1 cellular context compared by ENCODE assay signal in the genomic region with DNA sequence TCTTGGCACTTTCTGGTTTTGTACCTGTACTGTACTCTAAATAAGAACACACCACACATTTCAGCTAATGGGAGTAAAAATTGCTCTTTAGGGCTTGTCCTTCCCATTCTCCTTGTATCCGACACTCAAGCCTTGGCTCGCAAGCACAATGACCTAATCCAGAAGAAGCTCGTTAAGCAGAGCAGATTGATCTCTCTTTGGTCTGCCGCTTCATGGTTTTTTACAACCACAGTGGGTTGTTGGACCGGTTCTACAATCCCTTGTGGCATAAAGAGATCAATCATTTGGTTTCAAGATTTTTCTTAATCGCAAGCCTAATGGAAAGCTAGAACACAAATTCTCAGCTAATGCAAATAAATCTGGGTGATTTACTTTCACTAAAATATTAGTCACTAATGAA.
TF ChIP-seq lines count a peak whose summit lies in the region.

No MANE protein-coding gene starts in this region.

TF ChIP-seq in H1, 55 proteins besides CTCF, POLR2A, EP300 and RAD21:
- TF ChIP-seq CHD1 (IDR thresholded peaks at IDR 0.05; ENCODE audit: low read depth, low read length): no peak
- TF ChIP-seq SP1 (IDR thresholded peaks at IDR 0.05; ENCODE audit: low read depth, low read length): no peak
- no peak for TF ChIP-seq EGR1 (IDR thresholded peaks at IDR 0.05; ENCODE audit: borderline replicate concordance, low read depth, low read length)
- TF ChIP-seq, protein P1, sequence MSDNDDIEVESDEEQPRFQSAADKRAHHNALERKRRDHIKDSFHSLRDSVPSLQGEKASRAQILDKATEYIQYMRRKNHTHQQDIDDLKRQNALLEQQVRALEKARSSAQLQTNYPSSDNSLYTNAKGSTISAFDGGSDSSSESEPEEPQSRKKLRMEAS (IDR thresholded peaks at IDR 0.05): no peak
- TF ChIP-seq SAP30 (IDR thresholded peaks at IDR 0.05; ENCODE audit: insufficient read depth, insufficient replicate concordance, low read length): no peak
- no peak for TF ChIP-seq KDM4A (IDR thresholded peaks at IDR 0.05; ENCODE audit: low read depth, low read length, severe bottlenecking)
- TF ChIP-seq TCF12 (IDR thresholded peaks at IDR 0.05; ENCODE audit: low read depth, low read length): no peak
- TF ChIP-seq RBBP5 (IDR thresholded peaks at IDR 0.05; ENCODE audit: borderline replicate concordance, low read depth, low read length): no peak
- TF ChIP-seq KDM5A (IDR thresholded peaks at IDR 0.05; ENCODE audit: low read length): no peak
- TF ChIP-seq PHF8 (conservative IDR thresholded peaks at IDR 0.05; ENCODE audit: low read depth, low read length): no peak
- TF ChIP-seq SIX5 (IDR thresholded peaks at IDR 0.05; ENCODE audit: low read depth, low read length): no peak
- no peak for TF ChIP-seq CTBP2 (IDR thresholded peaks at IDR 0.05; ENCODE audit: borderline replicate concordance, insufficient read depth, insufficient read length, low read length)
- no peak for TF ChIP-seq ASH2L (IDR thresholded peaks at IDR 0.05; ENCODE audit: low read length)
- no peak for TF ChIP-seq POU5F1 (IDR thresholded peaks at IDR 0.05; ENCODE audit: low read depth, low read length)
- no peak for TF ChIP-seq JUND (IDR thresholded peaks at IDR 0.05; ENCODE audit: low read length)
- TF ChIP-seq NRF1 (IDR thresholded peaks at IDR 0.05; ENCODE audit: low read depth, low read length): no peak
- TF ChIP-seq KDM1A (IDR thresholded peaks at IDR 0.05; ENCODE audit: borderline replicate concordance, low read length): no peak
- TF ChIP-seq HDAC6 (IDR thresholded peaks at IDR 0.05; ENCODE audit: low read depth, low read length): no peak
